ENCODE assay signal across 17 cellular contexts in the genomic region with DNA sequence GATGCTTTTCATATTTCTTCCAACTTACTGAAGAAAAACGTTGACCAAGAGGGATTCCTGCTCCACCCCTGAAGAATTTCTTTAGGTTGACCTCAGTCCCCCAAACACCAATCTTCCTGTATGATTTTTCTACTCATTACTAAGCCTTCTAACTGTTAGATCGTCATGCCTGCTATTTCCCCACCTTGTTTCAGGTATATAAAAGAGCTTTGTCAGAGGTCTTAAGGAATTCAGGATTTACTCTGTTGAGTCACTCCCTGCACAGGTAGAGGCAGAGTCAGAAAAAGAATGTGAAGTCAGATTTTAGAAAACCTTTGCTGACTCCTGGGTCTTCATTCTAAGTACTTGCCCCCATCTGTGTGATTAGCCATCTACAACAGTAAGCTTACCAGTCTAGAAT.
DNase-seq lines count a peak whose midpoint lies in the region; ATAC-seq and TF ChIP-seq lines count a peak whose summit lies in the region.
"Had no signal": no experiment of that assay in that cellular context is flagged by ENCODE, and none has a peak within 500 bp of the region (broad histone marks: within the 10 kb centered on the region; RNA-seq: fewer than 3 reads in every experiment).

No MANE protein-coding gene starts in this region.

- intact Hi-C loops in activated CD4-positive, alpha-beta T cell treated with anti-CD3 and anti-CD28 coated beads for 36 hours (cut with DNase I, micrococcal nuclease): no loop called here
- intact Hi-C loops in PC-3 (cut with micrococcal nuclease): no loop called here

- no peaks in the 10 kb centered on the region for H3F3A ChIP-seq in PC-3 (ENCODE audit: low read length, unreplicated experiment)

- H2BK5ac ChIP-seq in trophoblast cell (ENCODE audit: low read depth, low read length, poor library complexity): no peak overlapping the region

- no TSS peak for BruUV-seq in PC-3 (replicated peaks; lab: Mats Ljungman, UMichigan)

- H3K4me1 ChIP-seq in PC-3 (ENCODE audit: insufficient read depth, low read length) (peaks cover 25% of the 10 kb centered on the region), trophoblast cell (ENCODE audit: control insufficient read depth in 1 of 2, insufficient read depth in 2 of 2, low read length in 2 of 2) (peaks cover 3 to 4% of the 10 kb centered on the region in 2 experiments)
- H3K4me1 ChIP-seq: BLaER1 had no signal

- peaks cover 27% of the 10 kb centered on the region for H3K36me3 Mint-ChIP-seq in activated CD4-positive, alpha-beta T cell treated with anti-CD3 and anti-CD28 coated beads for 36 hours (ENCODE audit: low read depth)
- H3K36me3 Mint-ChIP-seq: IgD-negative memory B cell had no signal

- H3K27me3 ChIP-seq in PC-3 (ENCODE audit: low read length) (no peaks in the 10 kb centered on the region), trophoblast cell (ENCODE audit: insufficient read depth, low read length) (no peaks in the 10 kb centered on the region)
- H3K27me3 ChIP-seq: BLaER1 had no signal

- H3K36me3 ChIP-seq in PC-3 (ENCODE audit: low read depth, low read length) (no peaks in the 10 kb centered on the region), trophoblast cell (ENCODE audit: control insufficient read depth in 1 of 2, insufficient read depth in 2 of 2, low read length in 2 of 2) (peaks cover 2 to 3% of the 10 kb centered on the region in 2 experiments)

- H3K27ac ChIP-seq in PC-3 (ENCODE audit: low read length) (peak overlapping the region; percentile 18; the same call in 1 of the 2 replicates), epithelial cell of prostate (peak overlapping the region; percentile 83), trophoblast cell (ENCODE audit: low read depth, low read length) (no peak overlapping the region)
- H3K27ac ChIP-seq: 22Rv1, BLaER1 had no signal

- no peak overlapping the region for H2BK120ac ChIP-seq in trophoblast cell (ENCODE audit: insufficient read depth, low read length, poor library complexity)

- H3K14ac ChIP-seq in trophoblast cell (ENCODE audit: low read length): no peak overlapping the region

- no peak for DNase-seq in activated CD4-positive, alpha-beta T cell treated with anti-CD3 and anti-CD28 coated beads for 36 hours
- no peak for DNase-seq in activated CD4-positive, alpha-beta T cell treated with anti-CD3 and anti-CD28 coated beads, Interleukin-2, amount 50 U/mL, for 1 hour
- DNase-seq in PC-3 (peak; percentile 71), epithelial cell of prostate (ENCODE audit: low read depth, low spot score) (peak; percentile 63), trophoblast cell (peak; percentile 67 to 89)
- DNase-seq: AML-193; Calu3; CD8-positive, alpha-beta memory T cell; DMS 273 treated with DMSO at 0.1 percent for 48 hours; GOT3; H9 had no signal

- H3K4me3 ChIP-seq in PC-3 (ENCODE audit: low read length): no peak overlapping the region
- no peak overlapping the region for H3K4me3 ChIP-seq in trophoblast cell (ENCODE audit: low read depth, low read length)
- H3K4me3 ChIP-seq: BLaER1 had no signal

- no peak overlapping the region for H3K23ac ChIP-seq in trophoblast cell (ENCODE audit: low read length)

- H3K9ac ChIP-seq in PC-3 (ENCODE audit: low read length): no peak overlapping the region
- H3K9ac ChIP-seq in trophoblast cell (ENCODE audit: low read length): no peak overlapping the region
- H3K9ac ChIP-seq: BLaER1 had no signal

- H3K27ac Mint-ChIP-seq in activated CD4-positive, alpha-beta T cell treated with anti-CD3 and anti-CD28 coated beads for 36 hours: peak overlapping the region; percentile 1
- H3K27ac Mint-ChIP-seq: IgD-negative memory B cell had no signal

- no peak for ATAC-seq in activated CD4-positive, alpha-beta T cell treated with anti-CD3 and anti-CD28 coated beads for 36 hours
- ATAC-seq in PC-3: peak; percentile 58
- no peak for ATAC-seq in HG03378 (IDR thresholded peaks at IDR 0.05; ENCODE audit: unreplicated experiment)
- no peak for ATAC-seq in GM18870 (IDR thresholded peaks at IDR 0.05; ENCODE audit: unreplicated experiment)
- no peak for ATAC-seq in HG02981 (IDR thresholded peaks at IDR 0.05; ENCODE audit: unreplicated experiment)

- no peaks in the 10 kb centered on the region for H4K20me1 ChIP-seq in PC-3 (ENCODE audit: low read length)
- H4K20me1 ChIP-seq: BLaER1 had no signal

- CTCF ChIA-PET in activated CD4-positive, alpha-beta T cell treated with anti-CD3 and anti-CD28 coated beads for 36 hours (lab: Charles Lee): no interaction called here
- CTCF ChIA-PET in PC-3 (lab: Charles Lee): interaction anchor here (0.6 kb wide), 1 partner anchor 471 kb away, joined by 3 read pairs; a partner anchor contains a TSS

- H3K79me2 ChIP-seq in PC-3 (ENCODE audit: low read length) (no peaks in the 10 kb centered on the region), trophoblast cell (ENCODE audit: control insufficient read depth, insufficient read depth, low read length, poor library complexity) (no peaks in the 10 kb centered on the region)

- no peak overlapping the region for H2AK5ac ChIP-seq in trophoblast cell (ENCODE audit: low read length)

- no peak overlapping the region for H3K18ac ChIP-seq in trophoblast cell (ENCODE audit: low read length)

- H3K4me3 Mint-ChIP-seq in activated CD4-positive, alpha-beta T cell treated with anti-CD3 and anti-CD28 coated beads for 36 hours: no peak overlapping the region
- H3K4me3 Mint-ChIP-seq: H9, IgD-negative memory B cell had no signal

- H3K9me3 Mint-ChIP-seq in activated CD4-positive, alpha-beta T cell treated with anti-CD3 and anti-CD28 coated beads for 36 hours (ENCODE audit: low read depth): no peaks in the 10 kb centered on the region
- H3K9me3 Mint-ChIP-seq: CD8-positive, alpha-beta memory T cell; H9 had no signal

- H4K8ac ChIP-seq in trophoblast cell (ENCODE audit: low read depth, low read length): no peak overlapping the region

- POLR2A ChIA-PET in activated CD4-positive, alpha-beta T cell treated with anti-CD3 and anti-CD28 coated beads for 36 hours (lab: Charles Lee): no interaction called here
- POLR2A ChIA-PET in PC-3 (lab: Charles Lee; ENCODE audit: unreplicated experiment): no interaction called here

- peak overlapping the region; percentile 7; the same call in 1 of the 2 replicates for H3K4me2 ChIP-seq in PC-3 (ENCODE audit: low read length)
- H3K4me2 ChIP-seq in trophoblast cell (ENCODE audit: low read length): no peak overlapping the region
- H3K4me2 ChIP-seq: BLaER1 had no signal

- H2BK12ac ChIP-seq in trophoblast cell (ENCODE audit: low read length): no peak overlapping the region

- H3K9me2 ChIP-seq in PC-3 (replicated peaks; ENCODE audit: low read length): no peaks in the 10 kb centered on the region

- no CpG with 5 or more reads among the region's 2 CpGs for WGBS in trophoblast cell (ENCODE audit: extremely low coverage, insufficient coverage, insufficient read length)

- no peak for TF ChIP-seq CTCF in PC-3 (conservative IDR thresholded peaks at IDR 0.05; ENCODE audit: low read depth, low read length)

- H3K4me1 Mint-ChIP-seq in activated CD4-positive, alpha-beta T cell treated with anti-CD3 and anti-CD28 coated beads for 36 hours: peaks cover 21% of the 10 kb centered on the region
- H3K4me1 Mint-ChIP-seq: H9 had no signal

- H3K9me3 ChIP-seq in PC-3 (ENCODE audit: low read length) (no peaks in the 10 kb centered on the region), trophoblast cell (ENCODE audit: insufficient read depth, low read depth, low read length) (no peaks in the 10 kb centered on the region)

- H3K79me1 ChIP-seq in trophoblast cell (ENCODE audit: low read length): no peaks in the 10 kb centered on the region

- no peak overlapping the region for H2AFZ ChIP-seq in PC-3 (ENCODE audit: low read length)
- no peak overlapping the region for H2AFZ ChIP-seq in trophoblast cell (ENCODE audit: insufficient read depth, low read length, poor library complexity)

- H4K12ac ChIP-seq in trophoblast cell (ENCODE audit: low read depth, low read length): no peak overlapping the region

- no peak overlapping the region for H4K91ac ChIP-seq in trophoblast cell (ENCODE audit: low read depth, low read length)

- H3K4ac ChIP-seq in trophoblast cell (ENCODE audit: low read depth, low read length): no peak overlapping the region

- no peaks in the 10 kb centered on the region for H3K27me3 Mint-ChIP-seq in activated CD4-positive, alpha-beta T cell treated with anti-CD3 and anti-CD28 coated beads for 36 hours
- H3K27me3 Mint-ChIP-seq: CD8-positive, alpha-beta memory T cell; IgD-negative memory B cell had no signal

Comparison
In these comparisons a context has a peak if more than half of its experiments do, and no peak if none do; other contexts are left out.
1. DNase-seq: peak in PC-3 (single experiment), epithelial cell of prostate (single experiment) and trophoblast cell (2 of 2); none in activated CD4-positive, alpha-beta T cell treated with anti-CD3 and anti-CD28 coated beads for 36 hours (single experiment) and activated CD4-positive, alpha-beta T cell treated with anti-CD3 and anti-CD28 coated beads, Interleukin-2, amount 50 U/mL, for 1 hour (single experiment).